ENCODE assay signal across 25 cellular contexts in genomic region chr7:22635349-22635748, GRCh38.
DNase-seq lines count a peak whose midpoint lies in the region; ATAC-seq and TF ChIP-seq lines count a peak whose summit lies in the region.
"Had no signal": no experiment of that assay in that cellular context is flagged by ENCODE, and none has a peak within 500 bp of the region (broad histone marks: within the 10 kb centered on the region; RNA-seq: fewer than 3 reads in every experiment).

No MANE protein-coding gene starts in this region.

- H3K23ac ChIP-seq in mesenchymal stem cell (ENCODE audit: low read length in 2 of 2) = no peak overlapping the region

- H2BK120ac ChIP-seq in mesenchymal stem cell (ENCODE audit: low read depth, low read length) = no peak overlapping the region

- no peak overlapping the region for H3K4me2 ChIP-seq in OCI-LY3 (ENCODE audit: low read length)
- no peak overlapping the region for H3K4me2 ChIP-seq in mesenchymal stem cell (ENCODE audit: low read length, poor library complexity, severe bottlenecking)

- H2AK5ac ChIP-seq in mesenchymal stem cell (ENCODE audit: low read length, severe bottlenecking) = no peak overlapping the region

- no peak overlapping the region for H3K18ac ChIP-seq in mesenchymal stem cell (ENCODE audit: low read depth in 1 of 2, low read length in 2 of 2)

- H3K27ac ChIP-seq in OCI-LY3 (ENCODE audit: low read length) (0 out of 2 replicates have a peak overlapping the region, but pooled peaks have one; percentile 7), esophagus muscularis mucosa (replicated peaks in 1 of 4) (peak overlapping the region in 1 of 4 donors; percentile 69), mesenchymal stem cell (ENCODE audit: low read length, poor library complexity, severe bottlenecking) (no peak overlapping the region)
- H3K27ac ChIP-seq in CD8-positive, alpha-beta T cell (ENCODE audit: low read depth, low read length) = no peak overlapping the region
- H3K27ac ChIP-seq: SJSA1 had no signal

- intact Hi-C loops in activated CD4-positive, alpha-beta T cell treated with anti-CD3 and anti-CD28 coated beads, Interleukin-2, amount 10 ng/mL, durations not matched to agents 24 days and 14 days (cut with micrococcal nuclease) = no loop called here
- intact Hi-C loops in esophagus muscularis mucosa (cut with DNase I) = no loop called here
- intact Hi-C loops in CD8-positive, alpha-beta T cell (cut with DNase I, micrococcal nuclease) = no loop called here

- 57% methylated on average over 1 of the region's 1 CpG for WGBS in esophagus muscularis mucosa
- 70% methylated on average over 1 of the region's 1 CpG for WGBS in mesenchymal stem cell

- H3K27me3 Mint-ChIP-seq in activated CD4-positive, alpha-beta T cell treated with anti-CD3 and anti-CD28 coated beads, Interleukin-2, amount 10 ng/mL, durations not matched to agents 24 days and 14 days = peaks cover 52% of the 10 kb centered on the region
- peaks cover 10% of the 10 kb centered on the region for H3K27me3 Mint-ChIP-seq in CD8-positive, alpha-beta T cell (ENCODE audit: low read depth)

- no peak overlapping the region for H3K4me3 ChIP-seq in OCI-LY3 (ENCODE audit: low read length)
- H3K4me3 ChIP-seq in esophagus muscularis mucosa = no peak overlapping the region
- H3K4me3 ChIP-seq in mesenchymal stem cell (ENCODE audit: insufficient read depth in 1 of 2, low read depth in 1 of 2, low read length in 2 of 2) = no peak overlapping the region
- no peak overlapping the region for H3K4me3 ChIP-seq in CD8-positive, alpha-beta T cell (ENCODE audit: low read depth, low read length)
- H3K4me3 ChIP-seq: K562, SJSA1 had no signal

- H3K4me1 Mint-ChIP-seq in activated CD4-positive, alpha-beta T cell treated with anti-CD3 and anti-CD28 coated beads, Interleukin-2, amount 10 ng/mL, durations not matched to agents 24 days and 14 days = peaks cover 7% of the 10 kb centered on the region
- no peaks in the 10 kb centered on the region for H3K4me1 Mint-ChIP-seq in CD8-positive, alpha-beta T cell (ENCODE audit: low read depth)

- peak overlapping the region; percentile 63 for H4K8ac ChIP-seq in mesenchymal stem cell (ENCODE audit: low read length)

- H3K9ac ChIP-seq in OCI-LY3 (ENCODE audit: low read length) = no peak overlapping the region
- no peak overlapping the region for H3K9ac ChIP-seq in mesenchymal stem cell (ENCODE audit: low read length)

- POLR2A ChIA-PET in CD8-positive, alpha-beta T cell (lab: Charles Lee) = interaction anchor here (0.7 kb wide), 1 partner anchor 174 kb away, joined by 4 read pairs; no protein-coding TSS in a partner anchor

- no peak overlapping the region for H3K4me3 Mint-ChIP-seq in activated CD4-positive, alpha-beta T cell treated with anti-CD3 and anti-CD28 coated beads, Interleukin-2, amount 10 ng/mL, durations not matched to agents 24 days and 14 days
- no peak overlapping the region for H3K4me3 Mint-ChIP-seq in CD8-positive, alpha-beta T cell
- H3K4me3 Mint-ChIP-seq: CD8-positive, alpha-beta memory T cell had no signal

- H3K36me3 Mint-ChIP-seq in activated CD4-positive, alpha-beta T cell treated with anti-CD3 and anti-CD28 coated beads, Interleukin-2, amount 10 ng/mL, durations not matched to agents 24 days and 14 days (ENCODE audit: low read depth) = peaks cover 5% of the 10 kb centered on the region
- H3K36me3 Mint-ChIP-seq in CD8-positive, alpha-beta T cell = no peaks in the 10 kb centered on the region

- ATAC-seq in CD8-positive, alpha-beta T cell = no peak
- ATAC-seq in GM19023 (IDR thresholded peaks at IDR 0.05; ENCODE audit: unreplicated experiment) = no peak
- ATAC-seq: K562, Panc1 had no signal

- no peak overlapping the region for H2BK15ac ChIP-seq in mesenchymal stem cell (ENCODE audit: low read depth, poor library complexity, severe bottlenecking)

- peaks cover 87% of the 10 kb centered on the region for H3K79me2 ChIP-seq in OCI-LY3 (ENCODE audit: low read length)

- no peak for TF ChIP-seq POLR2A in esophagus muscularis mucosa (IDR thresholded peaks at IDR 0.05; ENCODE audit: low read depth)

- peak; percentile 41 for TF ChIP-seq EP300 in esophagus muscularis mucosa (IDR thresholded peaks at IDR 0.05)

- peak overlapping the region in 1 of 2 experiments; percentile 0 for H3K14ac ChIP-seq in mesenchymal stem cell (ENCODE audit: low read length in 2 of 2)

- H2AFZ ChIP-seq in OCI-LY3 (ENCODE audit: low read depth, low read length) (no peak overlapping the region), mesenchymal stem cell (ENCODE audit: low read depth, low read length) (no peak overlapping the region)

- H3K4me1 ChIP-seq in OCI-LY3 (ENCODE audit: low read length) (peaks cover 64% of the 10 kb centered on the region), esophagus muscularis mucosa (peaks cover 13 to 47% (median 43%) of the 10 kb centered on the region in 4 donors), mesenchymal stem cell (ENCODE audit: control insufficient read depth, insufficient read depth, low read depth, low read length) (no peaks in the 10 kb centered on the region)
- no peaks in the 10 kb centered on the region for H3K4me1 ChIP-seq in CD8-positive, alpha-beta T cell (ENCODE audit: insufficient read depth, low read length)
- H3K4me1 ChIP-seq: SJSA1 had no signal

- no peaks in the 10 kb centered on the region for H3K27me3 ChIP-seq in OCI-LY3 (ENCODE audit: low read depth, low read length)
- H3K27me3 ChIP-seq in esophagus muscularis mucosa = no peaks in the 10 kb centered on the region
- no peaks in the 10 kb centered on the region for H3K27me3 ChIP-seq in mesenchymal stem cell (ENCODE audit: control insufficient read depth in 1 of 2, insufficient read depth in 1 of 2, low read length in 2 of 2)
- H3K27me3 ChIP-seq in CD8-positive, alpha-beta T cell (ENCODE audit: insufficient read depth, low read length) = no peaks in the 10 kb centered on the region
- H3K27me3 ChIP-seq: SJSA1 had no signal

- H3K9me3 ChIP-seq in OCI-LY3 (ENCODE audit: insufficient read depth, low read length) (0 out of 2 replicates have a peak, but pooled peaks cover 3% of the 10 kb centered on the region), esophagus muscularis mucosa (no peaks in the 10 kb centered on the region), mesenchymal stem cell (ENCODE audit: control insufficient read depth, low read length) (peaks cover 3% of the 10 kb centered on the region)
- no peaks in the 10 kb centered on the region for H3K9me3 ChIP-seq in CD8-positive, alpha-beta T cell (ENCODE audit: low read length)
- H3K9me3 ChIP-seq: SJSA1 had no signal

- H2BK5ac ChIP-seq in mesenchymal stem cell (ENCODE audit: low read depth, low read length, poor library complexity, severe bottlenecking) = no peak overlapping the region

- H3K9me3 Mint-ChIP-seq in activated CD4-positive, alpha-beta T cell treated with anti-CD3 and anti-CD28 coated beads, Interleukin-2, amount 10 ng/mL, durations not matched to agents 24 days and 14 days = peaks cover 13% of the 10 kb centered on the region
- H3K9me3 Mint-ChIP-seq in CD8-positive, alpha-beta T cell = no peaks in the 10 kb centered on the region

- H3K79me1 ChIP-seq in mesenchymal stem cell (replicated peaks; ENCODE audit: low read length, poor library complexity, severe bottlenecking) = no peaks in the 10 kb centered on the region

- H3K36me3 ChIP-seq in OCI-LY3 (replicated peaks; ENCODE audit: low read depth, low read length) (peaks cover 75% of the 10 kb centered on the region), esophagus muscularis mucosa (no peaks in the 10 kb centered on the region), mesenchymal stem cell (ENCODE audit: control insufficient read depth in 1 of 2, insufficient read depth in 2 of 2, low read depth in 1 of 2, low read length in 2 of 2) (no peaks in the 10 kb centered on the region)
- no peaks in the 10 kb centered on the region for H3K36me3 ChIP-seq in CD8-positive, alpha-beta T cell (ENCODE audit: insufficient read depth, low read length)
- H3K36me3 ChIP-seq: SJSA1 had no signal

- H4K91ac ChIP-seq in mesenchymal stem cell (ENCODE audit: low read length) = no peak overlapping the region

- CTCF ChIA-PET in CD8-positive, alpha-beta T cell (lab: Charles Lee) = interaction anchor here (0.6 kb wide), 1 partner anchor 38 kb away, joined by 3 read pairs; no protein-coding TSS in a partner anchor

- no peak overlapping the region for H3K4ac ChIP-seq in mesenchymal stem cell (ENCODE audit: low read depth in 1 of 2, low read length in 2 of 2)

- peak; percentile 41 for DNase-seq in activated CD4-positive, alpha-beta T cell treated with anti-CD3 and anti-CD28 coated beads, Interleukin-2, amount 10 ng/mL, durations not matched to agents 24 days and 14 days
- DNase-seq in activated CD4-positive, alpha-beta T cell treated with anti-CD3 and anti-CD28 coated beads for 1 hour = no peak
- DNase-seq in esophagus muscularis mucosa (ENCODE audit: extremely low spot score) (no peak), mesenchymal stem cell (no peak), NOMO-1 treated with DMSO at 0.1 percent for 48 hours (lab: John Stamatoyannopoulos, UW; ENCODE audit: unreplicated experiment) (no peak)
- no peak for DNase-seq in CD8-positive, alpha-beta T cell
- DNase-seq: 8988T; AML-193; C1 segment of cervical spinal cord; Calu3; CD8-positive, alpha-beta memory T cell; DMS153; GOT3; MM.1S; NCI-H1048; NCI-H1436; NCI-H187 treated with DMSO at 0.1 percent for 48 hours; NCI-H2107; NCI-H446 treated with DMSO at 0.1 percent for 48 hours; NCI-H526 treated with DMSO at 0.1 percent for 48 hours had no signal

- no peak overlapping the region for H2BK12ac ChIP-seq in mesenchymal stem cell (ENCODE audit: low read length in 2 of 2)

- TF ChIP-seq CTCF in OCI-LY3 (IDR thresholded peaks at IDR 0.05; ENCODE audit: low read depth, low read length) (no peak), esophagus muscularis mucosa (IDR thresholded peaks at IDR 0.05) (no peak)
- no peak for TF ChIP-seq CTCF in CD8-positive, alpha-beta T cell (IDR thresholded peaks at IDR 0.05)

- no peak overlapping the region for H3K27ac Mint-ChIP-seq in activated CD4-positive, alpha-beta T cell treated with anti-CD3 and anti-CD28 coated beads, Interleukin-2, amount 10 ng/mL, durations not matched to agents 24 days and 14 days
- no peak overlapping the region for H3K27ac Mint-ChIP-seq in CD8-positive, alpha-beta T cell
- H3K27ac Mint-ChIP-seq: CD8-positive, alpha-beta memory T cell had no signal

- peaks cover 35% of the 10 kb centered on the region for H4K20me1 ChIP-seq in OCI-LY3 (ENCODE audit: insufficient read depth, low read length)
